In the genomic region with DNA sequence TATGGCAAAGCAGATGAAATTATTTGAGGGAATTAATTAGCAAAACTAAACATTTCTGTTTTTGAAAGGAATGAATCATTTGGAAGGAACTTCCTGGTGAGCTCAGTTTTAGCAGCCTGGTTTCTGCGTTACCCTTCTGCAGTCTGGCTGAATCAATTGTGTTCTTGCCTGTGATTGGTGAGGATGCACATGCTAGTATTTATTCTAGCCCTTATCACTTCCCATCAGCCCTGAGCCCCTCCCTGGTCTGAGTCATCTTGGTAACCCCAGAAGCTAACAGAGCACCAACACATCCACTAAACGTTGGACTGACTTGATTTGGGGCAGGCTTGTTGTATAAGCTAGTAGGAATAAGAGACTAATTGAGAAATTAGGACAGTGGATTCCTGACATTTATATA, we compare ENCODE assay signal across 1 cellular context.
TF ChIP-seq lines count a peak whose summit lies in the region.

No MANE protein-coding gene starts in this region.

TF ChIP-seq in K562, 482 proteins besides CTCF, POLR2A, EP300 and RAD21 (continued from another document and continues in another):
- TF ChIP-seq, protein P1, sequence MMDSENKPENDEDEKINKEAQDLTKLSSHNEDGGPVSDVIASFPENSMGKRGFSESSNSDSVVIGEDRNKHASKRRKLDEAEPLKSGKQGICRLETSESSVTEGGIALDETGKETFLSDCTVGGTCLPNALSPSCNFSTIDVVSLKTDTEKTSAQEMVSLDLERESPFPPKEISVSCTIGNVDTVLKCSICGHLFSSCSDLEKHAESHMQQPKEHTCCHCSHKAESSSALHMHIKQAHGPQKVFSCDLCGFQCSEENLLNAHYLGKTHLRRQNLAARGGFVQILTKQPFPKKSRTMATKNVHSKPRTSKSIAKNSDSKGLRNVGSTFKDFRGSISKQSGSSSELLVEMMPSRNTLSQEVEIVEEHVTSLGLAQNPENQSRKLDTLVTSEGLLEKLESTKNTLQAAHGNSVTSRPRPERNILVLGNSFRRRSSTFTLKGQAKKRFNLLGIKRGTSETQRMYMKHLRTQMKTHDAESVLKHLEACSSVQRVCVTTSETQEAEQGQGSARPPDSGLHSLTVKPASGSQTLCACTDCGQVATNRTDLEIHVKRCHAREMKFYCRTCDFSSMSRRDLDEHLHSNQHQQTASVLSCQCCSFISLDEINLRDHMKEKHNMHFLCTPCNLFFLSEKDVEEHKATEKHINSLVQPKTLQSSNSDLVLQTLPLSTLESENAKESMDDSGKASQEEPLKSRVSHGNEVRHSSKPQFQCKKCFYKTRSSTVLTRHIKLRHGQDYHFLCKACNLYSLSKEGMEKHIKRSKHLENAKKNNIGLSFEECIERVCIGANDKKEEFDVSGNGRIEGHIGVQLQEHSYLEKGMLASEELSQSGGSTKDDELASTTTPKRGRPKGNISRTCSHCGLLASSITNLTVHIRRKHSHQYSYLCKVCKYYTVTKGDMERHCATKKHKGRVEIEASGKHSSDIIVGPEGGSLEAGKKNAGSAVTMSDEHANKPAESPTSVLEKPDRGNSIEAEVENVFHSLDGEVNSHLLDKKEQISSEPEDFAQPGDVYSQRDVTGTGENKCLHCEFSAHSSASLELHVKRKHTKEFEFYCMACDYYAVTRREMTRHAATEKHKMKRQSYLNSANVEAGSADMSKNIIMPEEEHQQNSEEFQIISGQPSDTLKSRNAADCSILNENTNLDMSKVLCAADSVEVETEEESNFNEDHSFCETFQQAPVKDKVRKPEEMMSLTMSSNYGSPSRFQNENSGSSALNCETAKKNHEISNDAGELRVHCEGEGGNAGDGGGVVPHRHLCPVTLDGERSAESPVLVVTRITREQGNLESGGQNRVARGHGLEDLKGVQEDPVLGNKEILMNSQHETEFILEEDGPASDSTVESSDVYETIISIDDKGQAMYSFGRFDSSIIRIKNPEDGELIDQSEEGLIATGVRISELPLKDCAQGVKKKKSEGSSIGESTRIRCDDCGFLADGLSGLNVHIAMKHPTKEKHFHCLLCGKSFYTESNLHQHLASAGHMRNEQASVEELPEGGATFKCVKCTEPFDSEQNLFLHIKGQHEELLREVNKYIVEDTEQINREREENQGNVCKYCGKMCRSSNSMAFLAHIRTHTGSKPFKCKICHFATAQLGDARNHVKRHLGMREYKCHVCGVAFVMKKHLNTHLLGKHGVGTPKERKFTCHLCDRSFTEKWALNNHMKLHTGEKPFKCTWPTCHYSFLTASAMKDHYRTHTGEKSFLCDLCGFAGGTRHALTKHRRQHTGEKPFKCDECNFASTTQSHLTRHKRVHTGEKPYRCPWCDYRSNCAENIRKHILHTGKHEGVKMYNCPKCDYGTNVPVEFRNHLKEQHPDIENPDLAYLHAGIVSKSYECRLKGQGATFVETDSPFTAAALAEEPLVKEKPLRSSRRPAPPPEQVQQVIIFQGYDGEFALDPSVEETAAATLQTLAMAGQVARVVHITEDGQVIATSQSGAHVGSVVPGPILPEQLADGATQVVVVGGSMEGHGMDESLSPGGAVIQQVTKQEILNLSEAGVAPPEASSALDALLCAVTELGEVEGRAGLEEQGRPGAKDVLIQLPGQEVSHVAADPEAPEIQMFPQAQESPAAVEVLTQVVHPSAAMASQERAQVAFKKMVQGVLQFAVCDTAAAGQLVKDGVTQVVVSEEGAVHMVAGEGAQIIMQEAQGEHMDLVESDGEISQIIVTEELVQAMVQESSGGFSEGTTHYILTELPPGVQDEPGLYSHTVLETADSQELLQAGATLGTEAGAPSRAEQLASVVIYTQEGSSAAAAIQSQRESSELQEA (IDR thresholded peaks at IDR 0.05; ENCODE audit: low read depth): no peak
- TF ChIP-seq RCOR1 (IDR thresholded peaks at IDR 0.05; ENCODE audit: borderline replicate concordance in 1 of 2, low read depth in 2 of 2, low read length in 2 of 2) (peak; percentile 36 to 96; a peak in 3 of 4 replicates), ZNF324 (CRISPR knock-in tag; IDR thresholded peaks at IDR 0.05) (no peak), CC2D1A (IDR thresholded peaks at IDR 0.05) (no peak), YBX1 (IDR thresholded peaks at IDR 0.05) (no peak), ZKSCAN1 (IDR thresholded peaks at IDR 0.05; ENCODE audit: low read depth, low read length) (no peak), JUND (IDR thresholded peaks at IDR 0.05; ENCODE audit: borderline replicate concordance, low read depth, low read length) (peak; percentile 99), JUND (tag; IDR thresholded peaks at IDR 0.05; ENCODE audit: borderline replicate concordance, low read depth, low read length) (peak; percentile 98), PTBP1 (IDR thresholded peaks at IDR 0.05; ENCODE audit: low read depth, low read length) (no peak), NUFIP1 (IDR thresholded peaks at IDR 0.05; ENCODE audit: partially characterized antibody) (no peak), CBFA2T3 (IDR thresholded peaks at IDR 0.05) (peak; percentile 70), ZNF384 (IDR thresholded peaks at IDR 0.05; ENCODE audit: low read depth, low read length) (no peak), PML (IDR thresholded peaks at IDR 0.05; ENCODE audit: low read length) (0 out of 2 replicates have a peak, but pooled peaks have one; percentile 18), HMGN3 (IDR thresholded peaks at IDR 0.05; ENCODE audit: borderline replicate concordance, extremely low read depth, insufficient read length, low read depth, low read length) (no peak), JUNB (CRISPR knock-in tag; conservative IDR thresholded peaks at IDR 0.05) (no peak), KAT8 (IDR thresholded peaks at IDR 0.05; ENCODE audit: low read depth) (no peak), SMAD1 (IDR thresholded peaks at IDR 0.05; ENCODE audit: low read depth, low read length, partially characterized antibody) (no peak), NR2C1 (IDR thresholded peaks at IDR 0.05) (no peak), NR2C1 (tag; IDR thresholded peaks at IDR 0.05) (no peak), ARHGAP35 (IDR thresholded peaks at IDR 0.05; ENCODE audit: partially characterized antibody) (no peak), MTA3 (IDR thresholded peaks at IDR 0.05; ENCODE audit: borderline replicate concordance) (0 out of 2 replicates have a peak, but pooled peaks have one; percentile 36), ZNF778 (CRISPR knock-in tag; IDR thresholded peaks at IDR 0.05) (no peak), SMAD2 (IDR thresholded peaks at IDR 0.05; ENCODE audit: low read depth, low read length) (no peak), TFAM (CRISPR knock-in tag; conservative IDR thresholded peaks at IDR 0.05) (no peak), SMARCC2 (IDR thresholded peaks at IDR 0.05; ENCODE audit: low read depth) (peak; percentile 65), KLF16 (IDR thresholded peaks at IDR 0.05) (no peak), BRF1 (IDR thresholded peaks at IDR 0.05; ENCODE audit: borderline replicate concordance, extremely low read depth, insufficient read length) (no peak), ZNF41 (CRISPR knock-in tag; conservative IDR thresholded peaks at IDR 0.05) (no peak), FOXP1 (CRISPR knock-in tag; IDR thresholded peaks at IDR 0.05) (no peak), GABPB1 (CRISPR knock-in tag; IDR thresholded peaks at IDR 0.05) (no peak), FUS (optimal IDR thresholded peaks at IDR 0.05; ENCODE audit: low read depth, low read length) (no peak), FOXM1 (IDR thresholded peaks at IDR 0.05; ENCODE audit: low read depth) (no peak; the same call in 1 of the 2 replicates), FOXM1 (CRISPR knock-in tag; IDR thresholded peaks at IDR 0.05; ENCODE audit: low read depth) (no peak), TBL1XR1 (IDR thresholded peaks at IDR 0.05; ENCODE audit: low read length in 2 of 2) (no peak), FOXK2 (conservative IDR thresholded peaks at IDR 0.05 in 1 of 2, IDR thresholded peaks at IDR 0.05 in 1 of 2; ENCODE audit: low read depth in 2 of 2) (peak; percentile 75 to 87)
- TF ChIP-seq, protein P2, sequence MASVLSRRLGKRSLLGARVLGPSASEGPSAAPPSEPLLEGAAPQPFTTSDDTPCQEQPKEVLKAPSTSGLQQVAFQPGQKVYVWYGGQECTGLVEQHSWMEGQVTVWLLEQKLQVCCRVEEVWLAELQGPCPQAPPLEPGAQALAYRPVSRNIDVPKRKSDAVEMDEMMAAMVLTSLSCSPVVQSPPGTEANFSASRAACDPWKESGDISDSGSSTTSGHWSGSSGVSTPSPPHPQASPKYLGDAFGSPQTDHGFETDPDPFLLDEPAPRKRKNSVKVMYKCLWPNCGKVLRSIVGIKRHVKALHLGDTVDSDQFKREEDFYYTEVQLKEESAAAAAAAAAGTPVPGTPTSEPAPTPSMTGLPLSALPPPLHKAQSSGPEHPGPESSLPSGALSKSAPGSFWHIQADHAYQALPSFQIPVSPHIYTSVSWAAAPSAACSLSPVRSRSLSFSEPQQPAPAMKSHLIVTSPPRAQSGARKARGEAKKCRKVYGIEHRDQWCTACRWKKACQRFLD (CRISPR knock-in tag; IDR thresholded peaks at IDR 0.05): no peak
- TF ChIP-seq, protein P3, sequence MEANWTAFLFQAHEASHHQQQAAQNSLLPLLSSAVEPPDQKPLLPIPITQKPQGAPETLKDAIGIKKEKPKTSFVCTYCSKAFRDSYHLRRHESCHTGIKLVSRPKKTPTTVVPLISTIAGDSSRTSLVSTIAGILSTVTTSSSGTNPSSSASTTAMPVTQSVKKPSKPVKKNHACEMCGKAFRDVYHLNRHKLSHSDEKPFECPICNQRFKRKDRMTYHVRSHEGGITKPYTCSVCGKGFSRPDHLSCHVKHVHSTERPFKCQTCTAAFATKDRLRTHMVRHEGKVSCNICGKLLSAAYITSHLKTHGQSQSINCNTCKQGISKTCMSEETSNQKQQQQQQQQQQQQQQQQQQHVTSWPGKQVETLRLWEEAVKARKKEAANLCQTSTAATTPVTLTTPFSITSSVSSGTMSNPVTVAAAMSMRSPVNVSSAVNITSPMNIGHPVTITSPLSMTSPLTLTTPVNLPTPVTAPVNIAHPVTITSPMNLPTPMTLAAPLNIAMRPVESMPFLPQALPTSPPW (CRISPR knock-in tag; IDR thresholded peaks at IDR 0.05): peak; percentile 77
- TF ChIP-seq, protein P4, sequence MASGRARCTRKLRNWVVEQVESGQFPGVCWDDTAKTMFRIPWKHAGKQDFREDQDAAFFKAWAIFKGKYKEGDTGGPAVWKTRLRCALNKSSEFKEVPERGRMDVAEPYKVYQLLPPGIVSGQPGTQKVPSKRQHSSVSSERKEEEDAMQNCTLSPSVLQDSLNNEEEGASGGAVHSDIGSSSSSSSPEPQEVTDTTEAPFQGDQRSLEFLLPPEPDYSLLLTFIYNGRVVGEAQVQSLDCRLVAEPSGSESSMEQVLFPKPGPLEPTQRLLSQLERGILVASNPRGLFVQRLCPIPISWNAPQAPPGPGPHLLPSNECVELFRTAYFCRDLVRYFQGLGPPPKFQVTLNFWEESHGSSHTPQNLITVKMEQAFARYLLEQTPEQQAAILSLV (tag; IDR thresholded peaks at IDR 0.05): no peak
- TF ChIP-seq, protein P5, sequence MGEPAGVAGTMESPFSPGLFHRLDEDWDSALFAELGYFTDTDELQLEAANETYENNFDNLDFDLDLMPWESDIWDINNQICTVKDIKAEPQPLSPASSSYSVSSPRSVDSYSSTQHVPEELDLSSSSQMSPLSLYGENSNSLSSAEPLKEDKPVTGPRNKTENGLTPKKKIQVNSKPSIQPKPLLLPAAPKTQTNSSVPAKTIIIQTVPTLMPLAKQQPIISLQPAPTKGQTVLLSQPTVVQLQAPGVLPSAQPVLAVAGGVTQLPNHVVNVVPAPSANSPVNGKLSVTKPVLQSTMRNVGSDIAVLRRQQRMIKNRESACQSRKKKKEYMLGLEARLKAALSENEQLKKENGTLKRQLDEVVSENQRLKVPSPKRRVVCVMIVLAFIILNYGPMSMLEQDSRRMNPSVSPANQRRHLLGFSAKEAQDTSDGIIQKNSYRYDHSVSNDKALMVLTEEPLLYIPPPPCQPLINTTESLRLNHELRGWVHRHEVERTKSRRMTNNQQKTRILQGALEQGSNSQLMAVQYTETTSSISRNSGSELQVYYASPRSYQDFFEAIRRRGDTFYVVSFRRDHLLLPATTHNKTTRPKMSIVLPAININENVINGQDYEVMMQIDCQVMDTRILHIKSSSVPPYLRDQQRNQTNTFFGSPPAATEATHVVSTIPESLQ (CRISPR knock-in tag; IDR thresholded peaks at IDR 0.05): no peak
- TF ChIP-seq, protein P6, sequence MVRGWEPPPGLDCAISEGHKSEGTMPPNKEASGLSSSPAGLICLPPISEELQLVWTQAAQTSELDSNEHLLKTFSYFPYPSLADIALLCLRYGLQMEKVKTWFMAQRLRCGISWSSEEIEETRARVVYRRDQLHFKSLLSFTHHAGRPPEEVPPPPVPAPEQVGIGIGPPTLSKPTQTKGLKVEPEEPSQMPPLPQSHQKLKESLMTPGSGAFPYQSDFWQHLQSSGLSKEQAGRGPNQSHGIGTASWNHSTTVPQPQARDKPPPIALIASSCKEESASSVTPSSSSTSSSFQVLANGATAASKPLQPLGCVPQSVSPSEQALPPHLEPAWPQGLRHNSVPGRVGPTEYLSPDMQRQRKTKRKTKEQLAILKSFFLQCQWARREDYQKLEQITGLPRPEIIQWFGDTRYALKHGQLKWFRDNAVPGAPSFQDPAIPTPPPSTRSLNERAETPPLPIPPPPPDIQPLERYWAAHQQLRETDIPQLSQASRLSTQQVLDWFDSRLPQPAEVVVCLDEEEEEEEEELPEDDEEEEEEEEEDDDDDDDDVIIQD (CRISPR knock-in tag; IDR thresholded peaks at IDR 0.05): no peak
- TF ChIP-seq, protein P7, sequence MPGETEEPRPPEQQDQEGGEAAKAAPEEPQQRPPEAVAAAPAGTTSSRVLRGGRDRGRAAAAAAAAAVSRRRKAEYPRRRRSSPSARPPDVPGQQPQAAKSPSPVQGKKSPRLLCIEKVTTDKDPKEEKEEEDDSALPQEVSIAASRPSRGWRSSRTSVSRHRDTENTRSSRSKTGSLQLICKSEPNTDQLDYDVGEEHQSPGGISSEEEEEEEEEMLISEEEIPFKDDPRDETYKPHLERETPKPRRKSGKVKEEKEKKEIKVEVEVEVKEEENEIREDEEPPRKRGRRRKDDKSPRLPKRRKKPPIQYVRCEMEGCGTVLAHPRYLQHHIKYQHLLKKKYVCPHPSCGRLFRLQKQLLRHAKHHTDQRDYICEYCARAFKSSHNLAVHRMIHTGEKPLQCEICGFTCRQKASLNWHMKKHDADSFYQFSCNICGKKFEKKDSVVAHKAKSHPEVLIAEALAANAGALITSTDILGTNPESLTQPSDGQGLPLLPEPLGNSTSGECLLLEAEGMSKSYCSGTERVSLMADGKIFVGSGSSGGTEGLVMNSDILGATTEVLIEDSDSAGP (CRISPR knock-in tag; IDR thresholded peaks at IDR 0.05): no peak
- TF ChIP-seq, protein P8, sequence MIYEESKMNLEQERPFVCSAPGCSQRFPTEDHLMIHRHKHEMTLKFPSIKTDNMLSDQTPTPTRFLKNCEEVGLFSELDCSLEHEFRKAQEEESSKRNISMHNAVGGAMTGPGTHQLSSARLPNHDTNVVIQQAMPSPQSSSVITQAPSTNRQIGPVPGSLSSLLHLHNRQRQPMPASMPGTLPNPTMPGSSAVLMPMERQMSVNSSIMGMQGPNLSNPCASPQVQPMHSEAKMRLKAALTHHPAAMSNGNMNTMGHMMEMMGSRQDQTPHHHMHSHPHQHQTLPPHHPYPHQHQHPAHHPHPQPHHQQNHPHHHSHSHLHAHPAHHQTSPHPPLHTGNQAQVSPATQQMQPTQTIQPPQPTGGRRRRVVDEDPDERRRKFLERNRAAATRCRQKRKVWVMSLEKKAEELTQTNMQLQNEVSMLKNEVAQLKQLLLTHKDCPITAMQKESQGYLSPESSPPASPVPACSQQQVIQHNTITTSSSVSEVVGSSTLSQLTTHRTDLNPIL (CRISPR knock-in tag; IDR thresholded peaks at IDR 0.05): no peak
